Comparison of ENCODE assay signal across 8 cellular contexts in genomic region chr9:125889122-125889523, GRCh38.
DNase-seq lines count a peak whose midpoint lies in the region; ATAC-seq, FAIRE-seq and TF ChIP-seq lines count a peak whose summit lies in the region.

No MANE protein-coding gene starts in this region.

- peaks cover 0 to under 1% of the 10 kb centered on the region in 2 experiments for H4K20me1 ChIP-seq in H1 (replicated peaks in 1 of 2; ENCODE audit: control insufficient read depth in 1 of 2, insufficient read depth in 2 of 2, low read length in 2 of 2)

- H3K4me3 Mint-ChIP-seq in type B pancreatic cell: peak overlapping the region; percentile 90

- no peaks in the 10 kb centered on the region for H3K36me3 Mint-ChIP-seq in type B pancreatic cell

- H3K4me1 ChIP-seq in H1 (replicated peaks in 1 of 4; ENCODE audit: control insufficient read depth in 3 of 4, insufficient read depth in 4 of 4, low read length in 3 of 4): peaks cover 2 to 33% (median 9%) of the 10 kb centered on the region in 4 experiments

- H2BK12ac ChIP-seq in H1 (ENCODE audit: low read depth, low read length): no peak overlapping the region

- peak overlapping the region; percentile 68 for H3K27ac Mint-ChIP-seq in type B pancreatic cell

- H3K79me1 ChIP-seq in H1 (ENCODE audit: low read depth, low read length): no peaks in the 10 kb centered on the region

- peak; percentile 16 for DNase-seq in AG08396 (ENCODE audit: low spot score)
- DNase-seq in SK-N-DZ (ENCODE audit: low spot score): peak; percentile 46
- no peak for DNase-seq in H1 (ENCODE audit: low read depth in 1 of 2, low spot score in 2 of 2)
- DNase-seq in mucosa of gallbladder (ENCODE audit: low spot score): peak; percentile 10
- no peak for DNase-seq in type B pancreatic cell (ENCODE audit: extremely low spot score, unreplicated experiment)
- no peak for DNase-seq in AG08395 (ENCODE audit: low spot score)

- H4K91ac ChIP-seq in H1 (replicated peaks; ENCODE audit: insufficient read length, low read length): no peak overlapping the region

- H3K23ac ChIP-seq in H1 (ENCODE audit: insufficient read length): no peak overlapping the region

- H3K23me2 ChIP-seq in H1 (ENCODE audit: low read depth, low read length): peaks cover 2% of the 10 kb centered on the region; the same call in 1 of the 2 replicates

- no peak overlapping the region for H4K8ac ChIP-seq in H1 (ENCODE audit: extremely low read depth, insufficient read depth, low read length)

- H4K5ac ChIP-seq in H1 (ENCODE audit: insufficient read length, low read depth, low read length): no peak overlapping the region

- H3K27me3 Mint-ChIP-seq in type B pancreatic cell: peaks cover 10% of the 10 kb centered on the region

- no peak overlapping the region for H2BK120ac ChIP-seq in H1 (replicated peaks; ENCODE audit: low read depth, low read length)

- POLR2A ChIA-PET in H1 (lab: Charles Lee; ENCODE audit: partially characterized antibody): no interaction called here

- H3K56ac ChIP-seq in H1 (replicated peaks; ENCODE audit: insufficient read length, low read depth, low read length): no peak overlapping the region

- H2AK5ac ChIP-seq in H1 (ENCODE audit: low read depth, low read length): no peak overlapping the region

- ATAC-seq in GM19025 (IDR thresholded peaks at IDR 0.05; ENCODE audit: low read depth, unreplicated experiment) (peak; percentile 31), GM18519 (IDR thresholded peaks at IDR 0.05; ENCODE audit: low FRiP score, unreplicated experiment) (no peak)

- H3K4me3 ChIP-seq in H1 (ENCODE audit: extremely low read depth in 1 of 4, insufficient read depth in 2 of 4, low read depth in 3 of 4, low read length in 4 of 4): peak overlapping the region; percentile 57 to 65 (median 60)

- peak overlapping the region in 2 of 4 experiments; percentile 6 to 10; a peak in 2 of 7 replicates for H3K9ac ChIP-seq in H1 (replicated peaks in 1 of 4; ENCODE audit: extremely low read depth in 1 of 4, low read depth in 3 of 4, low read length in 3 of 4)

- 13% methylated on average over 22 of the region's 22 CpGs; no CpG with 5 or more reads in 1 of the 2 experiments for WGBS in H1 (ENCODE audit: extremely low coverage in 1 of 2, insufficient coverage in 1 of 2, insufficient read length in 1 of 2, insufficient replicate concordance in 2 of 2, low coverage in 1 of 2, low lambda C conversion rate in 2 of 2, missing lambda C conversion rate in 1 of 2), 2 experiments

- FAIRE-seq in H1 (lab: Jason Lieb, UNC): no peak

- H3K9me3 Mint-ChIP-seq in type B pancreatic cell: no peaks in the 10 kb centered on the region

- no peak overlapping the region for H2BK20ac ChIP-seq in H1 (ENCODE audit: low read length)

- no peak overlapping the region for H3K4ac ChIP-seq in H1 (replicated peaks; ENCODE audit: insufficient read length, low read depth, low read length)

- no peak overlapping the region for H3K14ac ChIP-seq in H1 (ENCODE audit: insufficient read length)

- no peak for TF ChIP-seq POLR2A in H1 (IDR thresholded peaks at IDR 0.05; ENCODE audit: control extremely low read depth in 1 of 2, low read depth in 2 of 2, low read length in 2 of 2)

- H2BK15ac ChIP-seq in H1 (ENCODE audit: low read length): no peak overlapping the region

- H3K79me2 ChIP-seq in H1 (ENCODE audit: control insufficient read depth in 1 of 2, insufficient read depth in 2 of 2, low read length in 2 of 2): peaks cover 0 to 85% of the 10 kb centered on the region in 2 experiments; a peak in 2 of 4 replicates

- H3K36me3 ChIP-seq in H1 (ENCODE audit: control insufficient read depth in 2 of 4, insufficient read depth in 4 of 4, low read length in 3 of 4): no peaks in the 10 kb centered on the region

- no peak overlapping the region for H3K27ac ChIP-seq in H1 (ENCODE audit: low read depth, low read length)

- peaks cover 64% of the 10 kb centered on the region for H3K4me1 Mint-ChIP-seq in type B pancreatic cell (ENCODE audit: unreplicated experiment)

- H3K27me3 ChIP-seq in H1 (replicated peaks in 1 of 4; ENCODE audit: control insufficient read depth in 3 of 4, extremely low read depth in 1 of 4, insufficient read depth in 3 of 4, low read length in 3 of 4): no peaks in the 10 kb centered on the region

- H2AFZ ChIP-seq in H1 (ENCODE audit: low read length): no peak overlapping the region

- H3K9me3 ChIP-seq in H1 (ENCODE audit: insufficient read depth in 2 of 2, low read depth in 1 of 2, low read length in 1 of 2): no peaks in the 10 kb centered on the region

- no peak for TF ChIP-seq EP300 in H1 (IDR thresholded peaks at IDR 0.05; ENCODE audit: borderline replicate concordance in 1 of 2, low read depth in 2 of 2, low read length in 2 of 2)

- CTCF ChIA-PET in H1 (lab: Charles Lee; ENCODE audit: partially characterized antibody): no interaction called here

- no peak overlapping the region; the same call in 1 of the 2 replicates for H3K18ac ChIP-seq in H1 (ENCODE audit: extremely low read depth, low read length)

- H2BK5ac ChIP-seq in H1 (ENCODE audit: low read depth, low read length): no peak overlapping the region

- peak overlapping the region; percentile 90 to 97 for H3K4me2 ChIP-seq in H1 (ENCODE audit: insufficient read depth in 1 of 2, low read depth in 2 of 2, low read length in 2 of 2)

- TF ChIP-seq RAD21 in H1 (IDR thresholded peaks at IDR 0.05 in 1 of 2, conservative IDR thresholded peaks at IDR 0.05 in 1 of 2; ENCODE audit: low read depth in 2 of 2, low read length in 2 of 2): no peak

- TF ChIP-seq CTCF in H1 (IDR thresholded peaks at IDR 0.05; ENCODE audit: control extremely low read depth in 1 of 3, insufficient read depth in 1 of 3, low read depth in 1 of 3, low read length in 3 of 3) (no peak), type B pancreatic cell (conservative IDR thresholded peaks at IDR 0.05) (no peak)

TF ChIP-seq in H1, 55 proteins besides CTCF, POLR2A, EP300 and RAD21:
- TF ChIP-seq RXRA (IDR thresholded peaks at IDR 0.05; ENCODE audit: insufficient read depth, low read depth, low read length) (no peak), MAX (IDR thresholded peaks at IDR 0.05) (no peak), SRF (IDR thresholded peaks at IDR 0.05; ENCODE audit: low read depth, low read length) (no peak), SIRT6 (IDR thresholded peaks at IDR 0.05; ENCODE audit: low read length) (no peak), E2F6 (IDR thresholded peaks at IDR 0.05) (no peak)

Comparison
In these comparisons a context has a peak if more than half of its experiments do, and no peak if none do; other contexts are left out.
1. DNase-seq: peak in AG08396 (single experiment), SK-N-DZ (single experiment) and mucosa of gallbladder (single experiment); none in H1 (0 of 2), type B pancreatic cell (single experiment) and AG08395 (single experiment).